ENCODE assay signal across 20 cellular contexts in genomic region chr1:109207472-109208103, GRCh38.
"Had no signal": no experiment of that assay in that cellular context is flagged by ENCODE, and none has a peak within 500 bp of the region (broad histone marks: within the 10 kb centered on the region; RNA-seq: fewer than 3 reads in every experiment).

No MANE protein-coding gene starts in this region.

- H3K9me3 ChIP-seq: heart left ventricle, prostate gland, sigmoid colon, stomach, thoracic aorta, transverse colon had no signal

- H3K4me3 ChIP-seq: coronary artery, prostate gland, sigmoid colon, skin epidermis, stomach, thoracic aorta, transverse colon had no signal

- H3K27ac ChIP-seq: coronary artery, heart left ventricle, parathyroid adenoma, prostate gland, sigmoid colon, skin epidermis, stomach, thoracic aorta, transverse colon had no signal

- H2AFZ ChIP-seq: parathyroid adenoma had no signal

- H3K36me3 ChIP-seq: heart left ventricle, prostate gland, sigmoid colon, thoracic aorta, transverse colon had no signal

- H3K79me2 ChIP-seq: parathyroid adenoma had no signal

- DNase-seq: effector CD4-positive, alpha-beta T cell; endodermal cell; heart left ventricle; hypothalamus; mesendoderm; naive B cell; nephron progenitor cell; retina; sigmoid colon; stimulated activated CD4-positive, alpha-beta T cell treated with anti-CD3 and anti-CD28 coated beads, Interleukin-2, amount 100 ng/mL, for 24 hours; stimulated activated CD4-positive, alpha-beta T cell treated with anti-CD3 and anti-CD28 coated beads, Interleukin-4, amount 100 ng/mL, for 4 hours; stimulated activated naive B cell treated with anti-CD40 and anti-IgM and Interleukin-4, amounts not matched to agents 10 μg/mL and 1 μg/mL and 100 μg/mL, for 72 hours; stomach; substantia nigra; transverse colon had no signal

- H3K4me1 ChIP-seq: parathyroid adenoma, prostate gland, sigmoid colon had no signal

- ATAC-seq: heart left ventricle; stimulated activated naive B cell treated with anti-CD40 and anti-IgM and Interleukin-4, amounts not matched to agents 10 μg/mL and 1 μg/mL and 100 μg/mL, for 72 hours had no signal

- H3K27me3 ChIP-seq: heart left ventricle, sigmoid colon, stomach, transverse colon had no signal
